In genomic region chr3:9976736-9977709, GRCh38 we compare ENCODE assay signal across 1 cellular context.
TF ChIP-seq lines count a peak whose summit lies in the region.

No MANE protein-coding gene starts in this region.

TF ChIP-seq in HEK293, 187 proteins besides CTCF, POLR2A, EP300 and RAD21 (continued from another document and continues in another):
- TF ChIP-seq PRDM10 (tag by site-specific recombination; IDR thresholded peaks at IDR 0.05), result peak; percentile 70
- TF ChIP-seq, protein P1, sequence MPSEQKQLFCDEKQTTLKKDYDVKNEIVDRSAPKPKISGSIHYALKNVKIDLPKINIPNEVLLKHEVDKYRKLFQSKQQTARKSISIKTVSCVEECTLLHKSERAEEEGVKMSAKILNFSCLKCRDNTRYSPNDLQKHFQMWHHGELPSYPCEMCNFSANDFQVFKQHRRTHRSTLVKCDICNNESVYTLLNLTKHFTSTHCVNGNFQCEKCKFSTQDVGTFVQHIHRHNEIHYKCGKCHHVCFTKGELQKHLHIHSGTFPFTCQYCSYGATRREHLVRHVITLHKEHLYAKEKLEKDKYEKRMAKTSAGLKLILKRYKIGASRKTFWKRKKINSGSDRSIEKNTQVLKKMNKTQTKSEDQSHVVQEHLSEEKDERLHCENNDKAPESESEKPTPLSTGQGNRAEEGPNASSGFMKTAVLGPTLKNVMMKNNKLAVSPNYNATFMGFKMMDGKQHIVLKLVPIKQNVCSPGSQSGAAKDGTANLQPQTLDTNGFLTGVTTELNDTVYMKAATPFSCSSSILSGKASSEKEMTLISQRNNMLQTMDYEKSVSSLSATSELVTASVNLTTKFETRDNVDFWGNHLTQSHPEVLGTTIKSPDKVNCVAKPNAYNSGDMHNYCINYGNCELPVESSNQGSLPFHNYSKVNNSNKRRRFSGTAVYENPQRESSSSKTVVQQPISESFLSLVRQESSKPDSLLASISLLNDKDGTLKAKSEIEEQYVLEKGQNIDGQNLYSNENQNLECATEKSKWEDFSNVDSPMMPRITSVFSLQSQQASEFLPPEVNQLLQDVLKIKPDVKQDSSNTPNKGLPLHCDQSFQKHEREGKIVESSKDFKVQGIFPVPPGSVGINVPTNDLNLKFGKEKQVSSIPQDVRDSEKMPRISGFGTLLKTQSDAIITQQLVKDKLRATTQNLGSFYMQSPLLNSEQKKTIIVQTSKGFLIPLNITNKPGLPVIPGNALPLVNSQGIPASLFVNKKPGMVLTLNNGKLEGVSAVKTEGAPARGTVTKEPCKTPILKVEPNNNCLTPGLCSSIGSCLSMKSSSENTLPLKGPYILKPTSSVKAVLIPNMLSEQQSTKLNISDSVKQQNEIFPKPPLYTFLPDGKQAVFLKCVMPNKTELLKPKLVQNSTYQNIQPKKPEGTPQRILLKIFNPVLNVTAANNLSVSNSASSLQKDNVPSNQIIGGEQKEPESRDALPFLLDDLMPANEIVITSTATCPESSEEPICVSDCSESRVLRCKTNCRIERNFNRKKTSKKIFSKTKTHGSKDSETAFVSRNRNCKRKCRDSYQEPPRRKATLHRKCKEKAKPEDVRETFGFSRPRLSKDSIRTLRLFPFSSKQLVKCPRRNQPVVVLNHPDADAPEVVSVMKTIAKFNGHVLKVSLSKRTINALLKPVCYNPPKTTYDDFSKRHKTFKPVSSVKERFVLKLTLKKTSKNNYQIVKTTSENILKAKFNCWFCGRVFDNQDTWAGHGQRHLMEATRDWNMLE (tag by site-specific recombination; conservative IDR thresholded peaks at IDR 0.05; ENCODE audit: low read depth), result 0 out of 2 replicates have a peak, but pooled peaks have one; percentile 24
- TF ChIP-seq, protein P2, sequence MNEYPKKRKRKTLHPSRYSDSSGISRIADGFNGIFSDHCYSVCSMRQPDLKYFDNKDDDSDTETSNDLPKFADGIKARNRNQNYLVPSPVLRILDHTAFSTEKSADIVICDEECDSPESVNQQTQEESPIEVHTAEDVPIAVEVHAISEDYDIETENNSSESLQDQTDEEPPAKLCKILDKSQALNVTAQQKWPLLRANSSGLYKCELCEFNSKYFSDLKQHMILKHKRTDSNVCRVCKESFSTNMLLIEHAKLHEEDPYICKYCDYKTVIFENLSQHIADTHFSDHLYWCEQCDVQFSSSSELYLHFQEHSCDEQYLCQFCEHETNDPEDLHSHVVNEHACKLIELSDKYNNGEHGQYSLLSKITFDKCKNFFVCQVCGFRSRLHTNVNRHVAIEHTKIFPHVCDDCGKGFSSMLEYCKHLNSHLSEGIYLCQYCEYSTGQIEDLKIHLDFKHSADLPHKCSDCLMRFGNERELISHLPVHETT (tag by site-specific recombination; IDR thresholded peaks at IDR 0.05), result peak; percentile 84; the same call in 1 of the 2 replicates
- peak; percentile 89 for TF ChIP-seq ZBTB17 (tag by site-specific recombination; IDR thresholded peaks at IDR 0.05)
- peak; percentile 63 for TF ChIP-seq OSR2 (tag by site-specific recombination; IDR thresholded peaks at IDR 0.05)
- TF ChIP-seq ZNF660 (tag by site-specific recombination; IDR thresholded peaks at IDR 0.05), result peak; percentile 91
- peak; percentile 74 for TF ChIP-seq ZFP69B (tag by site-specific recombination; IDR thresholded peaks at IDR 0.05)
- no peak for TF ChIP-seq ZNF214 (tag by site-specific recombination; IDR thresholded peaks at IDR 0.05; ENCODE audit: borderline replicate concordance)
- TF ChIP-seq, protein P3, sequence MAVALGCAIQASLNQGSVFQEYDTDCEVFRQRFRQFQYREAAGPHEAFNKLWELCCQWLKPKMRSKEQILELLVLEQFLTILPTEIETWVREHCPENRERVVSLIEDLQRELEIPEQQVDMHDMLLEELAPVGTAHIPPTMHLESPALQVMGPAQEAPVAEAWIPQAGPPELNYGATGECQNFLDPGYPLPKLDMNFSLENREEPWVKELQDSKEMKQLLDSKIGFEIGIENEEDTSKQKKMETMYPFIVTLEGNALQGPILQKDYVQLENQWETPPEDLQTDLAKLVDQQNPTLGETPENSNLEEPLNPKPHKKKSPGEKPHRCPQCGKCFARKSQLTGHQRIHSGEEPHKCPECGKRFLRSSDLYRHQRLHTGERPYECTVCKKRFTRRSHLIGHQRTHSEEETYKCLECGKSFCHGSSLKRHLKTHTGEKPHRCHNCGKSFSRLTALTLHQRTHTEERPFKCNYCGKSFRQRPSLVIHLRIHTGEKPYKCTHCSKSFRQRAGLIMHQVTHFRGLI (tag by site-specific recombination; IDR thresholded peaks at IDR 0.05), result peak; percentile 82; the same call in 1 of the 2 replicates
- TF ChIP-seq ZNF629 (tag by site-specific recombination; IDR thresholded peaks at IDR 0.05), result peak; percentile 95
- TF ChIP-seq PRDM6 (tag by site-specific recombination; IDR thresholded peaks at IDR 0.05), result peak; percentile 96
- 0 out of 2 replicates have a peak, but pooled peaks have one; percentile 5 for TF ChIP-seq ZNF654 (tag by site-specific recombination; IDR thresholded peaks at IDR 0.05; ENCODE audit: low read depth)
- no peak for TF ChIP-seq ZNF548 (tag by site-specific recombination; IDR thresholded peaks at IDR 0.05)
- TF ChIP-seq ZNF501 (tag by site-specific recombination; IDR thresholded peaks at IDR 0.05), result peak; percentile 68; the same call in 1 of the 2 replicates
- 0 out of 2 replicates have a peak, but pooled peaks have one; percentile 44 for TF ChIP-seq ZBTB1 (tag by site-specific recombination; IDR thresholded peaks at IDR 0.05)
- TF ChIP-seq ZNF24 (tag by site-specific recombination; IDR thresholded peaks at IDR 0.05), result peak; percentile 71; the same call in 1 of the 2 replicates
- TF ChIP-seq GLIS1 (tag by site-specific recombination; IDR thresholded peaks at IDR 0.05), result peak; percentile 54; the same call in 1 of the 2 replicates
- no peak for TF ChIP-seq ZNF768 (tag by site-specific recombination; IDR thresholded peaks at IDR 0.05)
- TF ChIP-seq, protein P4, sequence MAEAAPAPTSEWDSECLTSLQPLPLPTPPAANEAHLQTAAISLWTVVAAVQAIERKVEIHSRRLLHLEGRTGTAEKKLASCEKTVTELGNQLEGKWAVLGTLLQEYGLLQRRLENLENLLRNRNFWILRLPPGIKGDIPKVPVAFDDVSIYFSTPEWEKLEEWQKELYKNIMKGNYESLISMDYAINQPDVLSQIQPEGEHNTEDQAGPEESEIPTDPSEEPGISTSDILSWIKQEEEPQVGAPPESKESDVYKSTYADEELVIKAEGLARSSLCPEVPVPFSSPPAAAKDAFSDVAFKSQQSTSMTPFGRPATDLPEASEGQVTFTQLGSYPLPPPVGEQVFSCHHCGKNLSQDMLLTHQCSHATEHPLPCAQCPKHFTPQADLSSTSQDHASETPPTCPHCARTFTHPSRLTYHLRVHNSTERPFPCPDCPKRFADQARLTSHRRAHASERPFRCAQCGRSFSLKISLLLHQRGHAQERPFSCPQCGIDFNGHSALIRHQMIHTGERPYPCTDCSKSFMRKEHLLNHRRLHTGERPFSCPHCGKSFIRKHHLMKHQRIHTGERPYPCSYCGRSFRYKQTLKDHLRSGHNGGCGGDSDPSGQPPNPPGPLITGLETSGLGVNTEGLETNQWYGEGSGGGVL (tag by site-specific recombination; IDR thresholded peaks at IDR 0.05), result 0 out of 2 replicates have a peak, but pooled peaks have one; percentile 32
- TF ChIP-seq ZNF707 (tag by site-specific recombination; IDR thresholded peaks at IDR 0.05), result no peak
- TF ChIP-seq MEIS1 (CRISPR knock-in tag; IDR thresholded peaks at IDR 0.05; ENCODE audit: borderline replicate concordance), result no peak
- peak; percentile 79 for TF ChIP-seq ZBTB21 (tag by site-specific recombination; IDR thresholded peaks at IDR 0.05)
- TF ChIP-seq GLI2 (tag by site-specific recombination; IDR thresholded peaks at IDR 0.05; ENCODE audit: borderline replicate concordance, low read depth), result 0 out of 2 replicates have a peak, but pooled peaks have one; percentile 33
- no peak for TF ChIP-seq ZNF580 (tag by site-specific recombination; IDR thresholded peaks at IDR 0.05)
- peak; percentile 68 for TF ChIP-seq IKZF3 (tag by site-specific recombination; IDR thresholded peaks at IDR 0.05)
- no peak for TF ChIP-seq ZNF48 (tag by site-specific recombination; IDR thresholded peaks at IDR 0.05)
- peak; percentile 88 for TF ChIP-seq ATF2 (tag by site-specific recombination; IDR thresholded peaks at IDR 0.05; ENCODE audit: low read depth)
- TF ChIP-seq ZBTB8A (tag by site-specific recombination; IDR thresholded peaks at IDR 0.05), result peak; percentile 80
- TF ChIP-seq ZEB2 (tag by site-specific recombination; IDR thresholded peaks at IDR 0.05), result peak; percentile 90
- TF ChIP-seq ZNF521 (tag by site-specific recombination; IDR thresholded peaks at IDR 0.05), result no peak
- peak; percentile 14; the same call in 1 of the 2 replicates for TF ChIP-seq ZBTB44 (tag by site-specific recombination; IDR thresholded peaks at IDR 0.05)
- TF ChIP-seq OVOL3 (tag by site-specific recombination; IDR thresholded peaks at IDR 0.05), result peak; percentile 49; the same call in 1 of the 2 replicates
- TF ChIP-seq KLF1 (tag by site-specific recombination; IDR thresholded peaks at IDR 0.05), result peak; percentile 29
- TF ChIP-seq ZNF37A (tag by site-specific recombination; IDR thresholded peaks at IDR 0.05), result no peak
